5 cellular contexts compared by ENCODE assay signal in genomic region chr2:85617723-85618122, GRCh38. TPM values are rescaled to one million over a fixed set of nuclear protein-coding genes. Genes with fewer than 3 reads are reported as not detected.
DNase-seq lines count a peak whose midpoint lies in the region; ATAC-seq and TF ChIP-seq lines count a peak whose summit lies in the region.
"Not testable (repeated sequence)": the region's sequence is repeated elsewhere in the genome, so short reads cannot be mapped to it uniquely, and the experiment has no call there.
"Had no signal": no experiment of that assay in that cellular context is flagged by ENCODE, and none has a peak within 500 bp of the region (broad histone marks: within the 10 kb centered on the region; RNA-seq: fewer than 3 reads in every experiment).

No MANE protein-coding gene starts in this region.

- H3K9ac ChIP-seq in DND-41 (ENCODE audit: low read depth, low read length) (peak overlapping the region; percentile 99), neural progenitor cell (peak overlapping the region; percentile 24)

- CTCF ChIA-PET in T-cell (lab: Charles Lee), result interaction anchor here in 1 of 2 donors (0.6 kb wide), 2 partner anchors 14 to 40 kb away, joined by 6 read pairs; partner anchors contain the start of gene VAMP8

- not testable (repeated sequence) for ATAC-seq in DND-41 (ENCODE audit: insufficient read depth, low read depth); T-cell (replicated peaks in 1 of 4)

- H3K4me3 ChIP-seq in DND-41 (ENCODE audit: low read depth in 1 of 2, low read length in 2 of 2), result peak overlapping the region; percentile 93 to 97; a peak in 3 of 4 replicates
- H3K4me3 ChIP-seq in coronary artery, result peak overlapping the region; percentile 99
- H3K4me3 ChIP-seq in neural progenitor cell, result peak overlapping the region; percentile 88

- H3K79me2 ChIP-seq in DND-41 (ENCODE audit: insufficient read depth, low read length) (peaks cover 63% of the 10 kb centered on the region), neural progenitor cell (ENCODE audit: low read depth) (peaks cover 58% of the 10 kb centered on the region)

- H4K20me1 ChIP-seq in DND-41 (ENCODE audit: insufficient read depth, low read length) (peaks cover 32% of the 10 kb centered on the region), neural progenitor cell (ENCODE audit: low read depth) (peaks cover 37% of the 10 kb centered on the region)

- not testable (repeated sequence) for TF ChIP-seq CTCF in DND-41 (IDR thresholded peaks at IDR 0.05; ENCODE audit: borderline replicate concordance, extremely low read depth, low read length, poor library complexity, severe bottlenecking); coronary artery (IDR thresholded peaks at IDR 0.05); neural progenitor cell (IDR thresholded peaks at IDR 0.05)

- H3K9me3 Mint-ChIP-seq in T-cell, neural progenitor cell: not testable (repeated sequence)

- H3K9me3 ChIP-seq in DND-41 (ENCODE audit: insufficient read depth, low read length, severe bottlenecking); neural progenitor cell (ENCODE audit: low read depth): not testable (repeated sequence)

- POLR2A ChIA-PET in T-cell (lab: Charles Lee), result interaction anchor here (0.6 to 0.7 kb wide), 2 partner anchors 85 to 332 kb away, joined by 6 to 7 read pairs; no protein-coding TSS in a partner anchor

- peaks cover 17 to 35% (median 34%) of the 10 kb centered on the region in 3 donors for H3K4me1 Mint-ChIP-seq in T-cell
- H3K4me1 Mint-ChIP-seq in neural progenitor cell, result peaks cover 15% of the 10 kb centered on the region

- DNase-seq in DND-41; T-cell; coronary artery (ENCODE audit: low spot score); neural progenitor cell (ENCODE audit: low spot score): not testable (repeated sequence)

- H3K27me3 ChIP-seq in DND-41 (ENCODE audit: insufficient read depth, low read length, poor library complexity); neural progenitor cell: not testable (repeated sequence)

- peak overlapping the region in 1 of 2 donors; percentile 58 for H3K27ac Mint-ChIP-seq in T-cell
- not testable (repeated sequence) for H3K27ac Mint-ChIP-seq in neural progenitor cell

- peaks cover 13% of the 10 kb centered on the region for H3K36me3 Mint-ChIP-seq in T-cell
- H3K36me3 Mint-ChIP-seq in neural progenitor cell, result not testable (repeated sequence)

- peaks cover 56% of the 10 kb centered on the region for H3K36me3 ChIP-seq in DND-41 (ENCODE audit: insufficient read depth, low read length)
- H3K36me3 ChIP-seq in neural progenitor cell, result not testable (repeated sequence)

- peak overlapping the region; percentile 78 for H3K4me2 ChIP-seq in DND-41 (ENCODE audit: insufficient read depth, low read length)
- peak overlapping the region; percentile 98 for H3K4me2 ChIP-seq in neural progenitor cell

- H3K27me3 Mint-ChIP-seq in T-cell; neural progenitor cell (ENCODE audit: insufficient read depth, low read depth): not testable (repeated sequence)

- peaks cover 24% of the 10 kb centered on the region for H3F3A ChIP-seq in neural progenitor cell (ENCODE audit: low read depth)

- H3K4me1 ChIP-seq in DND-41 (ENCODE audit: insufficient read depth, low read length), result peaks cover 40% of the 10 kb centered on the region
- H3K4me1 ChIP-seq in neural progenitor cell, result not testable (repeated sequence)

- H2AFZ ChIP-seq in DND-41 (ENCODE audit: low read depth, low read length); neural progenitor cell (replicated peaks): not testable (repeated sequence)

- H3K4me3 Mint-ChIP-seq in T-cell (peak overlapping the region; percentile 98), neural progenitor cell (peak overlapping the region; percentile 95)

- H3K27ac ChIP-seq in DND-41 (ENCODE audit: low read length), result 0 out of 2 replicates have a peak overlapping the region, but pooled peaks have one; percentile 98
- H3K27ac ChIP-seq in coronary artery, neural progenitor cell: not testable (repeated sequence)

RNA-seq across cellular contexts. Expression of gene USP39, which starts 1.7 kb away (rescaled TPM):
- total RNA-seq in T-cell, result 10 to 100 TPM; 48.0 to 68.0 (median 62.1) TPM
- total RNA-seq in neural progenitor cell (ENCODE audit: low replicate concordance), result 85.3 and 87.3 TPM in 2 replicates

RNA-seq across cellular contexts. Expression of gene C2orf68, which starts 5.9 kb away (rescaled TPM):
- total RNA-seq in T-cell (10 to 100 TPM; 45.3 to 77.9 (median 62.4) TPM), neural progenitor cell (ENCODE audit: low replicate concordance) (31.1 and 47.6 TPM in 2 replicates)

RNA-seq across cellular contexts. Expression of gene TMEM150A, which starts 15.2 kb away (rescaled TPM):
- total RNA-seq in T-cell (10 to 100 TPM in 3 of 5 donors, 1 to 10 TPM in 2; 8.4 to 17.1 (median 16.2) TPM), neural progenitor cell (ENCODE audit: low replicate concordance) (7.2 and 12.5 TPM in 2 replicates)

RNA-seq across cellular contexts. Expression of gene RNF181, which starts 22.2 kb away (rescaled TPM):
- total RNA-seq in T-cell (10 to 100 TPM; 49.9 to 74.6 (median 64.3) TPM), neural progenitor cell (ENCODE audit: low replicate concordance) (81.3 and 113 TPM in 2 replicates)

RNA-seq across cellular contexts. Expression of gene VAMP5, which starts 33.5 kb away (rescaled TPM):
- total RNA-seq in T-cell (10 to 100 TPM; 25.0 to 40.1 (median 33.9) TPM), neural progenitor cell (ENCODE audit: low replicate concordance) (not detected in 2 replicates)
- total RNA-seq: SJCRH30 had no signal
